In the genomic region with DNA sequence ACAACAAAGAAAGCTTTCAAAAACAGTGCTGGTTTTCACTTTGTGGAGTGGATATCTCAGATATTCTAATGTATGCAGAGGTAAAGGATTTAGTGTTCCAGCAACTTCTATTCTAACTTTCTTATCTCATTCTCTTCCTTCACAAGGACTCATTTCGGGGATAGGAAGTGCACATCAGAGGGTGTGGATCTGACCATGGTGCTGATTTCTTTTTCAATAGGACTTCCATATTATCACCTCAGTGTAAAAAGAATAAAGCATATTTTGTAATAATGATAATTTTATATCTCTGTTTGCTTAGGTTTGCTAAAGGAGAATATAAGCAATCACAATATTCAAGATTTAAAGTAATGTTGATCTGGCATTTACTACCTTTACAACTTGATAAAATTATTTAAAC, we compare ENCODE assay signal across 1 cellular context.
A peak's percentile ranks its signal among the peaks of the same experiment; 100 is the strongest.
TF ChIP-seq lines count a peak whose summit lies in the region.

No MANE protein-coding gene starts in this region.

TF ChIP-seq in HEK293, 187 proteins besides CTCF, POLR2A, EP300 and RAD21 (continued from another document):
- TF ChIP-seq, protein P1, sequence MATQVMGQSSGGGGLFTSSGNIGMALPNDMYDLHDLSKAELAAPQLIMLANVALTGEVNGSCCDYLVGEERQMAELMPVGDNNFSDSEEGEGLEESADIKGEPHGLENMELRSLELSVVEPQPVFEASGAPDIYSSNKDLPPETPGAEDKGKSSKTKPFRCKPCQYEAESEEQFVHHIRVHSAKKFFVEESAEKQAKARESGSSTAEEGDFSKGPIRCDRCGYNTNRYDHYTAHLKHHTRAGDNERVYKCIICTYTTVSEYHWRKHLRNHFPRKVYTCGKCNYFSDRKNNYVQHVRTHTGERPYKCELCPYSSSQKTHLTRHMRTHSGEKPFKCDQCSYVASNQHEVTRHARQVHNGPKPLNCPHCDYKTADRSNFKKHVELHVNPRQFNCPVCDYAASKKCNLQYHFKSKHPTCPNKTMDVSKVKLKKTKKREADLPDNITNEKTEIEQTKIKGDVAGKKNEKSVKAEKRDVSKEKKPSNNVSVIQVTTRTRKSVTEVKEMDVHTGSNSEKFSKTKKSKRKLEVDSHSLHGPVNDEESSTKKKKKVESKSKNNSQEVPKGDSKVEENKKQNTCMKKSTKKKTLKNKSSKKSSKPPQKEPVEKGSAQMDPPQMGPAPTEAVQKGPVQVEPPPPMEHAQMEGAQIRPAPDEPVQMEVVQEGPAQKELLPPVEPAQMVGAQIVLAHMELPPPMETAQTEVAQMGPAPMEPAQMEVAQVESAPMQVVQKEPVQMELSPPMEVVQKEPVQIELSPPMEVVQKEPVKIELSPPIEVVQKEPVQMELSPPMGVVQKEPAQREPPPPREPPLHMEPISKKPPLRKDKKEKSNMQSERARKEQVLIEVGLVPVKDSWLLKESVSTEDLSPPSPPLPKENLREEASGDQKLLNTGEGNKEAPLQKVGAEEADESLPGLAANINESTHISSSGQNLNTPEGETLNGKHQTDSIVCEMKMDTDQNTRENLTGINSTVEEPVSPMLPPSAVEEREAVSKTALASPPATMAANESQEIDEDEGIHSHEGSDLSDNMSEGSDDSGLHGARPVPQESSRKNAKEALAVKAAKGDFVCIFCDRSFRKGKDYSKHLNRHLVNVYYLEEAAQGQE (tag by site-specific recombination; IDR thresholded peaks at IDR 0.05), result peak; percentile 63
